ENCODE assay signal across 8 cellular contexts in genomic region chr12:30926243-30927209, GRCh38. TPM values are rescaled to one million over a fixed set of nuclear protein-coding genes. Genes with fewer than 3 reads are reported as not detected.
A peak's percentile ranks its signal among the peaks of the same experiment; 100 is the strongest.
DNase-seq lines count a peak whose midpoint lies in the region; ATAC-seq and TF ChIP-seq lines count a peak whose summit lies in the region.

Gene TSPAN11, plus strand, starts transcription at chr12:30926748. Its CDS starts 27,244 bp downstream, at chr12:30953992.

- H3K27me3 Mint-ChIP-seq in natural killer cell treated with Interleukin-12 subunit alpha and Interleukin-12 subunit beta and Interleukin-15 and Interleukin-18, amount 100 ng/mL, for 72 hours, result peaks cover 35 to 59% of the 10 kb centered on the region in 2 donors
- H3K27me3 Mint-ChIP-seq in natural killer cell (ENCODE audit: low read depth in 2 of 2), result peaks cover 40 to 44% of the 10 kb centered on the region in 2 donors
- peaks cover 44% of the 10 kb centered on the region for H3K27me3 Mint-ChIP-seq in activated T-helper 1 cell treated with anti-CD3 and anti-CD28 coated beads, Interleukin-12 subunit alpha, Interleukin-12 subunit beta, Interleukin-2, Interleukin-4 antibody, amounts not matched to agents 30 ng/mL and 10 ng/mL and 1 ng/mL, durations not matched to agents 14 hours and 24 hours and 36 hours (ENCODE audit: insufficient read depth)

- peak within 1 kb of the TSS; percentile 44 for H3K27ac ChIP-seq in left ventricle myocardium inferior (replicated peaks)

- peak; percentile 15 to 27 for ATAC-seq in natural killer cell treated with Interleukin-12 subunit alpha and Interleukin-12 subunit beta and Interleukin-15 and Interleukin-18, amount 100 ng/mL, for 72 hours
- ATAC-seq in natural killer cell (no peak), GM19035 (IDR thresholded peaks at IDR 0.05; ENCODE audit: unreplicated experiment) (no peak)

- no peaks in the 10 kb centered on the region for H3K36me3 ChIP-seq in left ventricle myocardium inferior

- no peaks in the 10 kb centered on the region for H3K9me3 ChIP-seq in left ventricle myocardium inferior (replicated peaks)

- peaks cover 29% of the 10 kb centered on the region for H3K27me3 ChIP-seq in left ventricle myocardium inferior (ENCODE audit: low read depth)

- H3K36me3 Mint-ChIP-seq in natural killer cell treated with Interleukin-12 subunit alpha and Interleukin-12 subunit beta and Interleukin-15 and Interleukin-18, amount 100 ng/mL, for 72 hours, result no peaks in the 10 kb centered on the region
- no peaks in the 10 kb centered on the region for H3K36me3 Mint-ChIP-seq in natural killer cell
- H3K36me3 Mint-ChIP-seq in activated T-helper 1 cell treated with anti-CD3 and anti-CD28 coated beads, Interleukin-12 subunit alpha, Interleukin-12 subunit beta, Interleukin-2, Interleukin-4 antibody, amounts not matched to agents 30 ng/mL and 10 ng/mL and 1 ng/mL, durations not matched to agents 14 hours and 24 hours and 36 hours (ENCODE audit: low read depth), result no peaks in the 10 kb centered on the region

- peaks cover 24% of the 10 kb centered on the region for H3K4me1 ChIP-seq in left ventricle myocardium inferior

- peak within 1 kb of the TSS; percentile 67 for H3K4me3 ChIP-seq in left ventricle myocardium inferior

- no peak within 1 kb of the TSS for H3K4me3 Mint-ChIP-seq in natural killer cell treated with Interleukin-12 subunit alpha and Interleukin-12 subunit beta and Interleukin-15 and Interleukin-18, amount 100 ng/mL, for 72 hours
- no peak within 1 kb of the TSS for H3K4me3 Mint-ChIP-seq in natural killer cell
- peak within 1 kb of the TSS; percentile 27 for H3K4me3 Mint-ChIP-seq in activated T-helper 1 cell treated with anti-CD3 and anti-CD28 coated beads, Interleukin-12 subunit alpha, Interleukin-12 subunit beta, Interleukin-2, Interleukin-4 antibody, amounts not matched to agents 30 ng/mL and 10 ng/mL and 1 ng/mL, durations not matched to agents 14 hours and 24 hours and 36 hours

- no peaks in the 10 kb centered on the region for H3K4me1 Mint-ChIP-seq in natural killer cell treated with Interleukin-12 subunit alpha and Interleukin-12 subunit beta and Interleukin-15 and Interleukin-18, amount 100 ng/mL, for 72 hours (ENCODE audit: low read depth in 2 of 2)
- H3K4me1 Mint-ChIP-seq in natural killer cell, result peaks cover 0 to 5% of the 10 kb centered on the region in 2 donors
- no peaks in the 10 kb centered on the region for H3K4me1 Mint-ChIP-seq in activated T-helper 1 cell treated with anti-CD3 and anti-CD28 coated beads, Interleukin-12 subunit alpha, Interleukin-12 subunit beta, Interleukin-2, Interleukin-4 antibody, amounts not matched to agents 30 ng/mL and 10 ng/mL and 1 ng/mL, durations not matched to agents 14 hours and 24 hours and 36 hours (ENCODE audit: low read depth)

- no peak for DNase-seq in natural killer cell treated with Interleukin-12 subunit alpha and Interleukin-12 subunit beta and Interleukin-15 and Interleukin-18, amount 100 ng/mL, for 72 hours (ENCODE audit: low spot score)
- DNase-seq in natural killer cell, result no peak
- DNase-seq in activated T-helper 1 cell treated with anti-CD3 and anti-CD28 coated beads, Interleukin-12 subunit alpha, Interleukin-12 subunit beta, Interleukin-2, Interleukin-4 antibody, amounts not matched to agents 30 ng/mL and 10 ng/mL and 1 ng/mL, durations not matched to agents 14 hours and 24 hours and 36 hours (ENCODE audit: low spot score), result no peak
- peak; percentile 34 for DNase-seq in left ventricle myocardium inferior
- peak; percentile 8 for DNase-seq in pulmonary artery endothelial cell (ENCODE audit: low read depth, low spot score)
- DNase-seq in COR-L47 (lab: John Stamatoyannopoulos, UW), result no peak
- DNase-seq in HT-29 (ENCODE audit: low spot score), result no peak

- intact Hi-C loops in natural killer cell (cut with micrococcal nuclease) (no loop called here), left ventricle myocardium inferior (cut with micrococcal nuclease) (no loop called here)
- intact Hi-C loops in activated T-helper 1 cell treated with anti-CD3 and anti-CD28 coated beads, Interleukin-12 subunit alpha, Interleukin-12 subunit beta, Interleukin-2, Interleukin-4 antibody, amounts not matched to agents 30 ng/mL and 10 ng/mL and 1 ng/mL, durations not matched to agents 14 hours and 24 hours and 36 hours (cut with micrococcal nuclease), result no loop called here

- TF ChIP-seq CTCF in natural killer cell (IDR thresholded peaks at IDR 0.05), result no peak
- no peak for TF ChIP-seq CTCF in left ventricle myocardium inferior (IDR thresholded peaks at IDR 0.05; ENCODE audit: borderline replicate concordance)

- no peak within 1 kb of the TSS for H3K27ac Mint-ChIP-seq in natural killer cell treated with Interleukin-12 subunit alpha and Interleukin-12 subunit beta and Interleukin-15 and Interleukin-18, amount 100 ng/mL, for 72 hours
- no peak within 1 kb of the TSS for H3K27ac Mint-ChIP-seq in natural killer cell
- H3K27ac Mint-ChIP-seq in activated T-helper 1 cell treated with anti-CD3 and anti-CD28 coated beads, Interleukin-12 subunit alpha, Interleukin-12 subunit beta, Interleukin-2, Interleukin-4 antibody, amounts not matched to agents 30 ng/mL and 10 ng/mL and 1 ng/mL, durations not matched to agents 14 hours and 24 hours and 36 hours, result no peak within 1 kb of the TSS

- no peaks in the 10 kb centered on the region for H3K9me3 Mint-ChIP-seq in natural killer cell treated with Interleukin-12 subunit alpha and Interleukin-12 subunit beta and Interleukin-15 and Interleukin-18, amount 100 ng/mL, for 72 hours
- H3K9me3 Mint-ChIP-seq in natural killer cell, result no peaks in the 10 kb centered on the region
- no peaks in the 10 kb centered on the region for H3K9me3 Mint-ChIP-seq in activated T-helper 1 cell treated with anti-CD3 and anti-CD28 coated beads, Interleukin-12 subunit alpha, Interleukin-12 subunit beta, Interleukin-2, Interleukin-4 antibody, amounts not matched to agents 30 ng/mL and 10 ng/mL and 1 ng/mL, durations not matched to agents 14 hours and 24 hours and 36 hours

RNA-seq across cellular contexts. Expression of gene TSPAN11, which starts in this region (rescaled TPM):
- not detected for total RNA-seq in natural killer cell treated with Interleukin-12 subunit alpha and Interleukin-12 subunit beta and Interleukin-15 and Interleukin-18, amount 100 ng/mL, for 72 hours
- total RNA-seq in natural killer cell (not detected), left ventricle myocardium inferior (1.7 TPM), pulmonary artery endothelial cell (0.28 and 2.2 TPM in 2 replicates)
- total RNA-seq in activated T-helper 1 cell treated with anti-CD3 and anti-CD28 coated beads, Interleukin-12 subunit alpha, Interleukin-12 subunit beta, Interleukin-2, Interleukin-4 antibody, amounts not matched to agents 30 ng/mL and 10 ng/mL and 1 ng/mL, durations not matched to agents 14 hours and 24 hours and 36 hours, result not detected in 2 replicates
- total RNA-seq in HT-29 (2014; rRNA removed; shearing (Covaris generic)), result not detected in 2 replicates

Comparison
In these comparisons a context has a peak if more than half of its experiments do, and no peak if none do; other contexts are left out.
1. Peak in ATAC-seq in natural killer cell treated with Interleukin-12 subunit alpha and Interleukin-12 subunit beta and Interleukin-15 and Interleukin-18, amount 100 ng/mL, for 72 hours; RNA of the gene not detected or under 1 TPM.
2. DNase-seq: peak in left ventricle myocardium inferior (single experiment) and pulmonary artery endothelial cell (single experiment); none in natural killer cell treated with Interleukin-12 subunit alpha and Interleukin-12 subunit beta and Interleukin-15 and Interleukin-18, amount 100 ng/mL, for 72 hours (single experiment), natural killer cell (single experiment), activated T-helper 1 cell treated with anti-CD3 and anti-CD28 coated beads, Interleukin-12 subunit alpha, Interleukin-12 subunit beta, Interleukin-2, Interleukin-4 antibody, amounts not matched to agents 30 ng/mL and 10 ng/mL and 1 ng/mL, durations not matched to agents 14 hours and 24 hours and 36 hours (single experiment), COR-L47 (single experiment) and HT-29 (single experiment).